Comparison of ENCODE assay signal across 1 cellular context in the genomic region with DNA sequence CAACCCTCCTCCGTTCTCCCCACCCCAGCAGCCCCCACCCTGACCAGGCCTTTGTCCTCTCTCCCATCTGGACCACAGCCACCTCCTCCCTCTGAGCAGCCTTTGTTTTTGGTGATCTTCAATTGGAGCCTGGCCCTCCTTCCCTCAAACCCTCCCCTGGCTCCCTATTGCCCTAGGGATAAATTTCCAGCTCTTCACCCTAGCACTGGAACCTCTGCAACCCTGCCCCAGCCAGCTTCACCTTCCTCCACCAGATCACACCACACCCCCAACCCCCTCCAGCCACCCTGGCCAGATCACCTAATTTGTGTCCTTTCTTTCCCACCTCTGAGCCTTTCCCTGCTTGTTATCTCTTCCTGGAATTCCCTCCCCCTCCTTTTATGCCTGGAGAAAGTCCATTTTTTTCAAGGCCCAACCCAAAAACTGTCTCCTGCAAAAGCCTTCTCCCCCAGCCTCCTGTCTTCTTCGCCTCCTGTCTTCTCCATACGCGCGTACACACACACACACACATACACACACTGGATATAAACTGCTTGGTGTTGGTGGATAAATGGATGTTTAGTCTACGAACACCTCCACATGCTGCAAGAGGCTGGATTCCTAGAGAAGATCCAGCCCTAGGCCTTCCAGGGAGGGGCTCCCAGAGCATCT.
A peak's percentile ranks its signal among the peaks of the same experiment; 100 is the strongest.
TF ChIP-seq lines count a peak whose summit lies in the region.

No MANE protein-coding gene starts in this region.

TF ChIP-seq in HepG2, 621 proteins besides CTCF, POLR2A, EP300 and RAD21 (continued from another document):
- TF ChIP-seq, protein P1, sequence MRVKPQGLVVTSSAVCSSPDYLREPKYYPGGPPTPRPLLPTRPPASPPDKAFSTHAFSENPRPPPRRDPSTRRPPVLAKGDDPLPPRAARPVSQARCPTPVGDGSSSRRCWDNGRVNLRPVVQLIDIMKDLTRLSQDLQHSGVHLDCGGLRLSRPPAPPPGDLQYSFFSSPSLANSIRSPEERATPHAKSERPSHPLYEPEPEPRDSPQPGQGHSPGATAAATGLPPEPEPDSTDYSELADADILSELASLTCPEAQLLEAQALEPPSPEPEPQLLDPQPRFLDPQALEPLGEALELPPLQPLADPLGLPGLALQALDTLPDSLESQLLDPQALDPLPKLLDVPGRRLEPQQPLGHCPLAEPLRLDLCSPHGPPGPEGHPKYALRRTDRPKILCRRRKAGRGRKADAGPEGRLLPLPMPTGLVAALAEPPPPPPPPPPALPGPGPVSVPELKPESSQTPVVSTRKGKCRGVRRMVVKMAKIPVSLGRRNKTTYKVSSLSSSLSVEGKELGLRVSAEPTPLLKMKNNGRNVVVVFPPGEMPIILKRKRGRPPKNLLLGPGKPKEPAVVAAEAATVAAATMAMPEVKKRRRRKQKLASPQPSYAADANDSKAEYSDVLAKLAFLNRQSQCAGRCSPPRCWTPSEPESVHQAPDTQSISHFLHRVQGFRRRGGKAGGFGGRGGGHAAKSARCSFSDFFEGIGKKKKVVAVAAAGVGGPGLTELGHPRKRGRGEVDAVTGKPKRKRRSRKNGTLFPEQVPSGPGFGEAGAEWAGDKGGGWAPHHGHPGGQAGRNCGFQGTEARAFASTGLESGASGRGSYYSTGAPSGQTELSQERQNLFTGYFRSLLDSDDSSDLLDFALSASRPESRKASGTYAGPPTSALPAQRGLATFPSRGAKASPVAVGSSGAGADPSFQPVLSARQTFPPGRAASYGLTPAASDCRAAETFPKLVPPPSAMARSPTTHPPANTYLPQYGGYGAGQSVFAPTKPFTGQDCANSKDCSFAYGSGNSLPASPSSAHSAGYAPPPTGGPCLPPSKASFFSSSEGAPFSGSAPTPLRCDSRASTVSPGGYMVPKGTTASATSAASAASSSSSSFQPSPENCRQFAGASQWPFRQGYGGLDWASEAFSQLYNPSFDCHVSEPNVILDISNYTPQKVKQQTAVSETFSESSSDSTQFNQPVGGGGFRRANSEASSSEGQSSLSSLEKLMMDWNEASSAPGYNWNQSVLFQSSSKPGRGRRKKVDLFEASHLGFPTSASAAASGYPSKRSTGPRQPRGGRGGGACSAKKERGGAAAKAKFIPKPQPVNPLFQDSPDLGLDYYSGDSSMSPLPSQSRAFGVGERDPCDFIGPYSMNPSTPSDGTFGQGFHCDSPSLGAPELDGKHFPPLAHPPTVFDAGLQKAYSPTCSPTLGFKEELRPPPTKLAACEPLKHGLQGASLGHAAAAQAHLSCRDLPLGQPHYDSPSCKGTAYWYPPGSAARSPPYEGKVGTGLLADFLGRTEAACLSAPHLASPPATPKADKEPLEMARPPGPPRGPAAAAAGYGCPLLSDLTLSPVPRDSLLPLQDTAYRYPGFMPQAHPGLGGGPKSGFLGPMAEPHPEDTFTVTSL (CRISPR knock-in tag; IDR thresholded peaks at IDR 0.05; ENCODE audit: borderline replicate concordance), result peak; percentile 26; the same call in 1 of the 2 replicates
- TF ChIP-seq CENPT (CRISPR knock-in tag; IDR thresholded peaks at IDR 0.05; ENCODE audit: low read depth) (no peak), ZNF232 (CRISPR knock-in tag; IDR thresholded peaks at IDR 0.05; ENCODE audit: borderline replicate concordance) (no peak), TARDBP (CRISPR knock-in tag; IDR thresholded peaks at IDR 0.05) (0 out of 2 replicates have a peak, but pooled peaks have one; percentile 43), ZNF768 (CRISPR knock-in tag; IDR thresholded peaks at IDR 0.05) (no peak), FOXP1 (IDR thresholded peaks at IDR 0.05) (no peak), FOXP1 (CRISPR knock-in tag; IDR thresholded peaks at IDR 0.05) (0 out of 2 replicates have a peak, but pooled peaks have one; percentile 16), ZNF354B (CRISPR knock-in tag; IDR thresholded peaks at IDR 0.05) (peak; percentile 85; the same call in 1 of the 2 replicates), RARA (CRISPR knock-in tag; IDR thresholded peaks at IDR 0.05) (0 out of 2 replicates have a peak, but pooled peaks have one; percentile 40), RXRB (CRISPR knock-in tag; IDR thresholded peaks at IDR 0.05; ENCODE audit: borderline replicate concordance) (no peak; the same call in 1 of the 2 replicates), NCOA2 (CRISPR knock-in tag; IDR thresholded peaks at IDR 0.05) (no peak), TBX2 (CRISPR knock-in tag; IDR thresholded peaks at IDR 0.05; ENCODE audit: borderline replicate concordance) (0 out of 2 replicates have a peak, but pooled peaks have one; percentile 4)
- TF ChIP-seq, protein P2, sequence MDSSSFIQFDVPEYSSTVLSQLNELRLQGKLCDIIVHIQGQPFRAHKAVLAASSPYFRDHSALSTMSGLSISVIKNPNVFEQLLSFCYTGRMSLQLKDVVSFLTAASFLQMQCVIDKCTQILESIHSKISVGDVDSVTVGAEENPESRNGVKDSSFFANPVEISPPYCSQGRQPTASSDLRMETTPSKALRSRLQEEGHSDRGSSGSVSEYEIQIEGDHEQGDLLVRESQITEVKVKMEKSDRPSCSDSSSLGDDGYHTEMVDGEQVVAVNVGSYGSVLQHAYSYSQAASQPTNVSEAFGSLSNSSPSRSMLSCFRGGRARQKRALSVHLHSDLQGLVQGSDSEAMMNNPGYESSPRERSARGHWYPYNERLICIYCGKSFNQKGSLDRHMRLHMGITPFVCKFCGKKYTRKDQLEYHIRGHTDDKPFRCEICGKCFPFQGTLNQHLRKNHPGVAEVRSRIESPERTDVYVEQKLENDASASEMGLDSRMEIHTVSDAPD (CRISPR knock-in tag; IDR thresholded peaks at IDR 0.05), result 0 out of 2 replicates have a peak, but pooled peaks have one; percentile 32
